In the genomic region with DNA sequence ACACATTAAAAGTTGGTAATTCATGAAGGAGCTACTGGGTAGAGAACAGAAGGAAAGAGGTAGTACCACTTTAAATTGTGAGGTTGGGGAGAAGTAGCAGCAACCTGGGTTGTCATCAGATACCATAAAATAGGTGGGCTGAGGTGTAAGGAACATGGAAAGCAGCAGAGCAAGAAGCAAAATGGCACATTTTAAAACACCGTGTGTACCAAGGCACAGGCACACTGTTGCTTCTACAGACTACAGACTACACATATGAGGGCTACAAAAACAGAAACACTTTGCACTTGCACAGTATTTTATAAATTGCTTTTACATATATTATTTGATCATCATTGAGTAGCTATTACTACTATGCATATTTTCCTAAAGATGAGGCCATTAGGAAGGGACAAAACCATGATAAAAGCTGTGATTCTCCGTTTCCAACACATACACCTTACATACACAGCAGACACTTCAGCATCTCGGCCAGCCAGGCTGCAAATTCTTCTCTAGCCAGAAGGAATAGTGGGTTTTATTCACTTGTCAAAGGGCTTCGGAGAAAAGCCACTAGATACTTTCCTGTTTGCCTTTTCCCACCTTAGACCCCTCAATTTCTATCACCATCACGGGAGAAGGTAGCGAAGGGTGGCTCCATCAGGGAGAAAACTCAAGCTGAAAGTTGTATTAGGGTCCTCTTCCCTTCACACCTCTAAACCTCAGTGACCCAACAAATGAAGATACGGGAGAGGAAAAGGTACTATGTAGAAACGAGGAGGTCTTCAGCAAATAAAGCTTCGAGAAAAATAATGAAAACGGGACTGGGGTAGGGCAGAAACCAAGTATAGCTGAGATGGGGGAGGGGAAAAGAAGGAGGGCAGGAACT, we compare ENCODE assay signal across 1 cellular context.
TF ChIP-seq lines count a peak whose summit lies in the region.

No MANE protein-coding gene starts in this region.

TF ChIP-seq in HepG2, 621 proteins besides CTCF, POLR2A, EP300 and RAD21:
- TF ChIP-seq MYC (CRISPR knock-in tag; IDR thresholded peaks at IDR 0.05; ENCODE audit: borderline replicate concordance): no peak
- peak; percentile 18 for TF ChIP-seq TEAD3 (CRISPR knock-in tag; optimal IDR thresholded peaks at IDR 0.05; ENCODE audit: borderline replicate concordance)
- TF ChIP-seq NR0B2 (CRISPR knock-in tag; IDR thresholded peaks at IDR 0.05): no peak
- no peak for TF ChIP-seq ZNF44 (CRISPR knock-in tag; IDR thresholded peaks at IDR 0.05)
- no peak for TF ChIP-seq CHD4 (IDR thresholded peaks at IDR 0.05; ENCODE audit: borderline replicate concordance, low read length)
- peak; percentile 32 for TF ChIP-seq PRPF4 (IDR thresholded peaks at IDR 0.05; ENCODE audit: low read depth, low read length, poor library complexity, severe bottlenecking)
- no peak for TF ChIP-seq ZNF451 (CRISPR knock-in tag; IDR thresholded peaks at IDR 0.05)
- no peak for TF ChIP-seq ZNF580 (CRISPR knock-in tag; IDR thresholded peaks at IDR 0.05; ENCODE audit: borderline replicate concordance, low read depth)
- 0 out of 2 replicates have a peak, but pooled peaks have one; percentile 30 for TF ChIP-seq ARNTL (CRISPR knock-in tag; IDR thresholded peaks at IDR 0.05)
- TF ChIP-seq ZBTB46 (CRISPR knock-in tag; IDR thresholded peaks at IDR 0.05; ENCODE audit: borderline replicate concordance): no peak
- no peak for TF ChIP-seq POLR2AphosphoS5 (IDR thresholded peaks at IDR 0.05; ENCODE audit: low read depth, low read length)
- TF ChIP-seq GLI4 (CRISPR knock-in tag; IDR thresholded peaks at IDR 0.05; ENCODE audit: borderline replicate concordance): no peak
- no peak for TF ChIP-seq ARID5B (CRISPR knock-in tag; IDR thresholded peaks at IDR 0.05)
- no peak for TF ChIP-seq ZFY (CRISPR knock-in tag; IDR thresholded peaks at IDR 0.05)
- no peak for TF ChIP-seq RCOR2 (CRISPR knock-in tag; IDR thresholded peaks at IDR 0.05)
- 0 out of 2 replicates have a peak, but pooled peaks have one; percentile 28 for TF ChIP-seq ZNF772 (CRISPR knock-in tag; IDR thresholded peaks at IDR 0.05)
- TF ChIP-seq ZFP41 (CRISPR knock-in tag; IDR thresholded peaks at IDR 0.05; ENCODE audit: borderline replicate concordance): no peak
- no peak for TF ChIP-seq ZNF326 (CRISPR knock-in tag; IDR thresholded peaks at IDR 0.05; ENCODE audit: borderline replicate concordance)
- no peak for TF ChIP-seq RBFOX2 (IDR thresholded peaks at IDR 0.05; ENCODE audit: low read depth, low read length)
